8 cellular contexts compared by ENCODE assay signal in the genomic region with DNA sequence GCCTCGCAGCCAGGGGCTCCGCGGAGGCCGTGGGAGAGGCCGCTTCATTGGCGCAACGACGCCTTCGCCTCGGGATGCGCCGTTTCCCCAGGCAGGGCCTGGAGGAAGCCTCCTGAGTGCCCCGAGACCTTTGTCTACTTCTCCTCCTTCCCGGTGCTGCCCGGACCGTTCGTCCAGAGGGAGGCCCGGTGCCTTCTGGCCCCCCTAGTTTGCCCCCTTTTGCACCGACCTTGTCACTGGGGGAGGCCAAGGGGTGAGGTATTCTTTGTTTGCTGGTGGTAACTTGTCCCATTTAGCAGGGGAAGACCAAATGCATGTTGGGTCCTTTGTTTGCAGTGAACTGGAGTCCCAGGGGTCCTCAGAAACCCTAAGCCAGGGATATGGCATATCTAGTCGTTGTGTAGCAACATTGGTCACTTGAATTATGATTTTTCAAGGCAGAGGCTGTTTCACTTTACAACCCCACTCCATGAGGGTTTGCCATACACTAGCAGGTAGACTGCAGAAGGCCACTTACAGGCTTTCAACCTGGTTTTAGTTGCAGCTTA. TPM values are rescaled to one million over a fixed set of nuclear protein-coding genes. Genes with fewer than 3 reads are reported as not detected.
DNase-seq lines count a peak whose midpoint lies in the region; ATAC-seq lines count a peak whose summit lies in the region.

No MANE protein-coding gene starts in this region.

- DNase-seq in CD4-positive, CD25-positive, alpha-beta regulatory T cell: peak in 1 of 3 donors; percentile 40
- no peak for DNase-seq in Jurkat, Clone E6-1 (ENCODE audit: low read depth, low spot score)
- DNase-seq in brain pericyte (ENCODE audit: low read depth, low spot score): peak; percentile 22
- no peak for DNase-seq in NCI-H1417 treated with DMSO at 0.1 percent for 48 hours (lab: John Stamatoyannopoulos, UW)
- no peak for DNase-seq in activated CD4-positive, CD25-positive, alpha-beta regulatory T cell treated with anti-CD3 and anti-CD28 coated beads, Interleukin-2, amount 50 U/mL, for 72 hours
- no peak for DNase-seq in middle frontal gyrus (ENCODE audit: extremely low spot score, low spot score)

- H3K27ac ChIP-seq in CD4-positive, CD25-positive, alpha-beta regulatory T cell (ENCODE audit: insufficient read depth, low read length, poor library complexity, severe bottlenecking): peak overlapping the region; percentile 88
- H3K27ac ChIP-seq in mucosa of rectum (ENCODE audit: low read depth in 2 of 2, low read length in 2 of 2): peak overlapping the region; percentile 90 to 95

- peak overlapping the region; percentile 87 for H3K4me3 ChIP-seq in CD4-positive, CD25-positive, alpha-beta regulatory T cell (ENCODE audit: low read depth, low read length)
- H3K4me3 ChIP-seq in Jurkat, Clone E6-1 (ENCODE audit: low read length): peak overlapping the region; percentile 94
- peak overlapping the region; percentile 81 to 83 for H3K4me3 ChIP-seq in mucosa of rectum (ENCODE audit: low read length in 2 of 2)

- H3K9me3 ChIP-seq in CD4-positive, CD25-positive, alpha-beta regulatory T cell (ENCODE audit: control insufficient read depth in 2 of 2, low read length in 2 of 2): no peaks in the 10 kb centered on the region
- no peaks in the 10 kb centered on the region for H3K9me3 ChIP-seq in mucosa of rectum (ENCODE audit: control insufficient read depth in 2 of 2, low read length in 2 of 2)

- H3K36me3 Mint-ChIP-seq in CD4-positive, CD25-positive, alpha-beta regulatory T cell: peaks cover 3% of the 10 kb centered on the region

- H3K4me1 Mint-ChIP-seq in CD4-positive, CD25-positive, alpha-beta regulatory T cell: peaks cover 0 to 30% (median 17%) of the 10 kb centered on the region in 4 donors

- H3K27me3 Mint-ChIP-seq in CD4-positive, CD25-positive, alpha-beta regulatory T cell: peaks cover 4% of the 10 kb centered on the region

- H3K9ac ChIP-seq in mucosa of rectum (ENCODE audit: low read depth in 1 of 2, low read length in 2 of 2): peak overlapping the region; percentile 81 to 84

- peak overlapping the region in 2 of 3 donors; percentile 90 to 95 for H3K27ac Mint-ChIP-seq in CD4-positive, CD25-positive, alpha-beta regulatory T cell

- no peaks in the 10 kb centered on the region for H3K36me3 ChIP-seq in CD4-positive, CD25-positive, alpha-beta regulatory T cell (ENCODE audit: control insufficient read depth, insufficient read depth, low read length)
- H3K36me3 ChIP-seq in mucosa of rectum (ENCODE audit: control insufficient read depth in 2 of 2, insufficient read depth in 2 of 2, low read length in 2 of 2): no peaks in the 10 kb centered on the region

- no peaks in the 10 kb centered on the region for H3K9me3 Mint-ChIP-seq in CD4-positive, CD25-positive, alpha-beta regulatory T cell

- H3K27me3 ChIP-seq in CD4-positive, CD25-positive, alpha-beta regulatory T cell (ENCODE audit: control insufficient read depth, insufficient read depth, low read length): no peaks in the 10 kb centered on the region
- no peaks in the 10 kb centered on the region for H3K27me3 ChIP-seq in mucosa of rectum (ENCODE audit: control insufficient read depth in 2 of 2, insufficient read depth in 2 of 2, low read length in 2 of 2)

- peak overlapping the region; percentile 91 to 99 (median 96) for H3K4me3 Mint-ChIP-seq in CD4-positive, CD25-positive, alpha-beta regulatory T cell

- H3K4me1 ChIP-seq in CD4-positive, CD25-positive, alpha-beta regulatory T cell (ENCODE audit: control insufficient read depth, insufficient read depth, low read length, poor library complexity, severe bottlenecking): peaks cover 20% of the 10 kb centered on the region
- H3K4me1 ChIP-seq in mucosa of rectum (ENCODE audit: control insufficient read depth in 2 of 2, insufficient read depth in 2 of 2, low read length in 2 of 2): peaks cover 13 to 16% of the 10 kb centered on the region in 2 donors

- ATAC-seq in CD4-positive, CD25-positive, alpha-beta regulatory T cell (ENCODE audit: low read depth in 2 of 2): peak in 1 of 2 donors; percentile 17
- ATAC-seq in HG03175 (IDR thresholded peaks at IDR 0.05; ENCODE audit: unreplicated experiment): no peak

RNA-seq across cellular contexts. Expression of a gene that starts 0.6 kb away (rescaled TPM):
- total RNA-seq in CD4-positive, CD25-positive, alpha-beta regulatory T cell: 70.7 TPM
- 10 to 100 TPM; 34.7 to 48.3 (median 35.0) TPM for polyA plus RNA-seq in CD4-positive, CD25-positive, alpha-beta regulatory T cell
- 88.0 TPM for polyA plus RNA-seq in Jurkat, Clone E6-1 (2012; ENCODE audit: insufficient read depth, insufficient read length)

RNA-seq across cellular contexts. Expression of a gene that starts 21.9 kb away (rescaled TPM):
- 132 TPM for total RNA-seq in CD4-positive, CD25-positive, alpha-beta regulatory T cell
- 10 to 100 TPM; 53.2 to 70.8 (median 55.1) TPM for polyA plus RNA-seq in CD4-positive, CD25-positive, alpha-beta regulatory T cell
- polyA plus RNA-seq in Jurkat, Clone E6-1 (2012; ENCODE audit: insufficient read depth, insufficient read length): 92.6 TPM
